Comparison of ENCODE assay signal across 8 cellular contexts in the genomic region with DNA sequence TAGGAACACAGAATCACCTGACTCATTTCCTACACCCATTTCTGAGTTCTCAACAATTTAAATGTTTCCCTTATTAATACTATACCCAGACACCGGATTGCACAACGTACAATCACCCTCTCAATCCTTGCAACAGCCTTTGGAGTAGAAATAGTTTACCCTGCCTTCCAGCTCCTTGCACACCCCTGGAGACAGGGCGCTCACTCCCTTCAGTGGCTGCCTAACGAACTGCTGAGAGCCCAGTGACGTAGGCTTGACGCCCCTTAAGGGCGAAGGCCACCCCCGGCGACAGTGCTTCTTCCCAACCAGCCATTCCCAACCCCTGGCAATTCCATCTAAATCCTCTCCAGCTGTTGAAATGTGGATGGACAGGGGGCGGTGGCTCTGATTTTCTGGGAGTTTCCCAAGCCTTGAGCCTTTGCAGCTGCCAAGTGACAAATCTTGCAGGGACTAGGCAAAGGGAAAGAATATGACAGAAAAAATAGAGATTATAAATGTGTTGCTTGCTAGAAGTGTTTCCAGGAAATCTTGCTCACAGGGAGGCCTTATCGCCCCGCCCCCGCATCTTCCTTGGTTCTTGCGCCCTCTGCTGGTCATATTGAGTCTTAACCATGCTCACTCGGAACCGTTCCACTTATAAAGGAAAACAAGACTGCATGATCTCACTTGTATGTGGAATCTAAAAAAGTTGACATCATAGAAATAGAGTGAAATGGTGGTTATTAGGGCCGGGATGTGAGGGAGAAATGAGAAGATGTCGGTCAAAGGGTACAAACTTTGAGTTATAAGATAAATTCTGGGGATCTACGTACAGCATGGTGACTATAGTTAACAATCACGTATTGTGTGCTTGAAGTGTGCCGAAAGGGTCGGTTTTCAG. TPM values are rescaled to one million over a fixed set of nuclear protein-coding genes. Genes with fewer than 3 reads are reported as not detected.
DNase-seq lines count a peak whose midpoint lies in the region; ATAC-seq and TF ChIP-seq lines count a peak whose summit lies in the region.

No MANE protein-coding gene starts in this region.

- TF ChIP-seq RAD21 in SK-N-SH (IDR thresholded peaks at IDR 0.05; ENCODE audit: low read length) = peak; percentile 82

- no peak overlapping the region for H4K8ac ChIP-seq in trophoblast cell (ENCODE audit: low read depth, low read length)

- no peaks in the 10 kb centered on the region for H3K36me3 Mint-ChIP-seq in activated naive CD4-positive, alpha-beta T cell treated with anti-CD3 and anti-CD28 coated beads for 36 hours (ENCODE audit: low read depth)
- no peaks in the 10 kb centered on the region for H3K36me3 Mint-ChIP-seq in type B pancreatic cell

- 20% methylated on average over 22 of the region's 22 CpGs for WGBS in SK-N-SH (ENCODE audit: low lambda C conversion rate)
- no CpG with 5 or more reads among the region's 22 CpGs for WGBS in trophoblast cell (ENCODE audit: extremely low coverage, insufficient coverage, insufficient read length)

- POLR2A ChIA-PET in SK-N-SH (lab: Yijun Ruan, JAX) = no interaction called here

- H3K9me2 ChIP-seq in SK-N-SH = no peaks in the 10 kb centered on the region

- H3K36me3 ChIP-seq in SK-N-SH (replicated peaks in 1 of 2; ENCODE audit: control insufficient read depth in 1 of 2, insufficient read depth in 2 of 2, low read length in 1 of 2) (no peaks in the 10 kb centered on the region), trophoblast cell (ENCODE audit: control insufficient read depth in 1 of 2, insufficient read depth in 2 of 2, low read length in 2 of 2) (no peaks in the 10 kb centered on the region)

- TF ChIP-seq POLR2A in NB4 (IDR thresholded peaks at IDR 0.05; ENCODE audit: extremely low read depth, insufficient read length) = no peak

- H3K27me3 ChIP-seq in SK-N-SH (ENCODE audit: insufficient read depth) = peaks cover 38% of the 10 kb centered on the region
- H3K27me3 ChIP-seq in trophoblast cell (ENCODE audit: insufficient read depth, low read length) = peaks cover 41% of the 10 kb centered on the region

- no peak overlapping the region for H3K4me2 ChIP-seq in SK-N-SH
- no peak overlapping the region for H3K4me2 ChIP-seq in trophoblast cell (ENCODE audit: low read length)

- no peak overlapping the region for H3K18ac ChIP-seq in trophoblast cell (ENCODE audit: low read length)

- H3K9ac ChIP-seq in SK-N-SH (no peak overlapping the region), trophoblast cell (ENCODE audit: low read length) (no peak overlapping the region)

- H2AK5ac ChIP-seq in trophoblast cell (ENCODE audit: low read length) = no peak overlapping the region

- H3K14ac ChIP-seq in trophoblast cell (ENCODE audit: low read length) = no peak overlapping the region

- no peak overlapping the region for H3K4ac ChIP-seq in trophoblast cell (ENCODE audit: low read depth, low read length)

- no peak overlapping the region for H4K12ac ChIP-seq in trophoblast cell (ENCODE audit: low read depth, low read length)

- no peak overlapping the region for H3K4me3 ChIP-seq in NB4 (ENCODE audit: low read depth, low read length)
- peak overlapping the region in 1 of 2 experiments; percentile 28; a peak in 1 of 4 replicates for H3K4me3 ChIP-seq in SK-N-SH (ENCODE audit: low read depth in 2 of 2, low read length in 1 of 2)
- H3K4me3 ChIP-seq in trophoblast cell (ENCODE audit: low read depth, low read length) = no peak overlapping the region

- no peak for TF ChIP-seq EP300 in SK-N-SH (IDR thresholded peaks at IDR 0.05; ENCODE audit: borderline replicate concordance in 1 of 2, low read depth in 1 of 2, low read length in 1 of 2)

- no peak overlapping the region for H3K4me3 Mint-ChIP-seq in activated naive CD4-positive, alpha-beta T cell treated with anti-CD3 and anti-CD28 coated beads for 36 hours
- H3K4me3 Mint-ChIP-seq in type B pancreatic cell = no peak overlapping the region

- H3K23ac ChIP-seq in trophoblast cell (ENCODE audit: low read length) = no peak overlapping the region

- H3K27ac Mint-ChIP-seq in activated naive CD4-positive, alpha-beta T cell treated with anti-CD3 and anti-CD28 coated beads for 36 hours = no peak overlapping the region
- no peak overlapping the region for H3K27ac Mint-ChIP-seq in type B pancreatic cell

- peak; percentile 70 for TF ChIP-seq CTCF in GM12872 (IDR thresholded peaks at IDR 0.05; ENCODE audit: insufficient read depth, low read depth, low read length)
- TF ChIP-seq CTCF in NB4 (IDR thresholded peaks at IDR 0.05; ENCODE audit: low read depth, low read length) = peak; percentile 60
- TF ChIP-seq CTCF in SK-N-SH (IDR thresholded peaks at IDR 0.05) = peak; percentile 88
- peak; percentile 95 for TF ChIP-seq CTCF in type B pancreatic cell (conservative IDR thresholded peaks at IDR 0.05)

- CTCF ChIA-PET in SK-N-SH (lab: Yijun Ruan, JAX) = interaction anchor here (0.6 to 8.0 kb wide), 30 partner anchors 12 to 797 kb away, joined by 3 to 126 read pairs (median 3); partner anchors contain the start of gene BARX1
- CTCF ChIA-PET in activated naive CD4-positive, alpha-beta T cell treated with anti-CD3 and anti-CD28 coated beads for 36 hours (lab: Charles Lee) = interaction anchor here (0.6 to 3.4 kb wide), 13 partner anchors 10 to 1045 kb away, joined by 3 to 16 read pairs (median 4); no protein-coding TSS in a partner anchor

- H3K79me1 ChIP-seq in trophoblast cell (ENCODE audit: low read length) = no peaks in the 10 kb centered on the region

- H4K91ac ChIP-seq in trophoblast cell (ENCODE audit: low read depth, low read length) = no peak overlapping the region

- peaks cover 0 to 12% of the 10 kb centered on the region in 2 experiments; a peak in 1 of 4 replicates for H3K4me1 ChIP-seq in SK-N-SH (ENCODE audit: control insufficient read depth in 1 of 2, insufficient read depth in 2 of 2, low read depth in 1 of 2, low read length in 1 of 2)
- peaks cover 3 to 14% of the 10 kb centered on the region in 2 experiments for H3K4me1 ChIP-seq in trophoblast cell (ENCODE audit: control insufficient read depth in 1 of 2, insufficient read depth in 2 of 2, low read length in 2 of 2)

- peak; percentile 84 for DNase-seq in NB4 (ENCODE audit: low read depth)
- peak; percentile 89 for DNase-seq in SK-N-SH
- DNase-seq in activated naive CD4-positive, alpha-beta T cell treated with anti-CD3 and anti-CD28 coated beads for 36 hours = peak; percentile 92
- peak; percentile 77 for DNase-seq in globus pallidus (ENCODE audit: low spot score)
- peak; percentile 84 to 96 for DNase-seq in trophoblast cell
- DNase-seq in type B pancreatic cell (ENCODE audit: extremely low spot score, unreplicated experiment) = peak; percentile 79

- H3K4me1 Mint-ChIP-seq in activated naive CD4-positive, alpha-beta T cell treated with anti-CD3 and anti-CD28 coated beads for 36 hours (ENCODE audit: low read depth) = peaks cover 35% of the 10 kb centered on the region
- H3K4me1 Mint-ChIP-seq in type B pancreatic cell (ENCODE audit: unreplicated experiment) = peaks cover 10% of the 10 kb centered on the region

- H2BK120ac ChIP-seq in trophoblast cell (ENCODE audit: insufficient read depth, low read length, poor library complexity) = no peak overlapping the region

- H2BK12ac ChIP-seq in trophoblast cell (ENCODE audit: low read length) = no peak overlapping the region

- peaks cover 40% of the 10 kb centered on the region for H3K27me3 Mint-ChIP-seq in activated naive CD4-positive, alpha-beta T cell treated with anti-CD3 and anti-CD28 coated beads for 36 hours (ENCODE audit: low read depth)
- peaks cover 66% of the 10 kb centered on the region for H3K27me3 Mint-ChIP-seq in type B pancreatic cell

- intact Hi-C loops in activated naive CD4-positive, alpha-beta T cell treated with anti-CD3 and anti-CD28 coated beads for 36 hours (cut with micrococcal nuclease) = loop anchor here (1.0 kb wide), 1 partner anchor 280 kb away; no protein-coding TSS in a partner anchor

- no peak overlapping the region for H2AFZ ChIP-seq in SK-N-SH (ENCODE audit: low read depth)
- H2AFZ ChIP-seq in trophoblast cell (ENCODE audit: insufficient read depth, low read length, poor library complexity) = no peak overlapping the region

- H3K79me2 ChIP-seq in SK-N-SH (ENCODE audit: insufficient read depth) = no peaks in the 10 kb centered on the region
- H3K79me2 ChIP-seq in trophoblast cell (ENCODE audit: control insufficient read depth, insufficient read depth, low read length, poor library complexity) = no peaks in the 10 kb centered on the region

- no peak for ATAC-seq in HG03342 (IDR thresholded peaks at IDR 0.05; ENCODE audit: unreplicated experiment)

- H3K9me3 ChIP-seq in SK-N-SH = no peaks in the 10 kb centered on the region
- peaks cover 9% of the 10 kb centered on the region for H3K9me3 ChIP-seq in trophoblast cell (ENCODE audit: insufficient read depth, low read depth, low read length)

- no peaks in the 10 kb centered on the region for H3K9me3 Mint-ChIP-seq in activated naive CD4-positive, alpha-beta T cell treated with anti-CD3 and anti-CD28 coated beads for 36 hours
- no peaks in the 10 kb centered on the region for H3K9me3 Mint-ChIP-seq in type B pancreatic cell

- peaks cover 6% of the 10 kb centered on the region for H3F3A ChIP-seq in SK-N-SH (replicated peaks; ENCODE audit: insufficient read depth)

- no peaks in the 10 kb centered on the region for H4K20me1 ChIP-seq in SK-N-SH (ENCODE audit: insufficient read depth)

- H3K27ac ChIP-seq in SK-N-SH (ENCODE audit: low read depth in 2 of 2, low read length in 1 of 2) (no peak overlapping the region), trophoblast cell (ENCODE audit: low read depth, low read length) (no peak overlapping the region)

- no peak overlapping the region for H2BK5ac ChIP-seq in trophoblast cell (ENCODE audit: low read depth, low read length, poor library complexity)

TF ChIP-seq in SK-N-SH, 30 proteins besides CTCF, POLR2A, EP300 and RAD21:
- TF ChIP-seq CHD2 (IDR thresholded peaks at IDR 0.05; ENCODE audit: low read length, partially characterized antibody) = peak; percentile 53
- TF ChIP-seq, protein P1, sequence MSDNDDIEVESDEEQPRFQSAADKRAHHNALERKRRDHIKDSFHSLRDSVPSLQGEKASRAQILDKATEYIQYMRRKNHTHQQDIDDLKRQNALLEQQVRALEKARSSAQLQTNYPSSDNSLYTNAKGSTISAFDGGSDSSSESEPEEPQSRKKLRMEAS (IDR thresholded peaks at IDR 0.05; ENCODE audit: low read depth) = 0 out of 2 replicates have a peak, but pooled peaks have one; percentile 42
- no peak for TF ChIP-seq NFIC (IDR thresholded peaks at IDR 0.05; ENCODE audit: borderline replicate concordance)
- no peak for TF ChIP-seq GABPA (IDR thresholded peaks at IDR 0.05; ENCODE audit: low read depth)
- peak; percentile 78 for TF ChIP-seq SMC3 (IDR thresholded peaks at IDR 0.05; ENCODE audit: low read depth, low read length)
TF ChIP-seq in SK-N-SH: peak in this region for 3.

RNA-seq across cellular contexts. Expression of gene BARX1, which starts 7.6 kb away (rescaled TPM):
- not detected in 2 replicates for polyA plus RNA-seq in SK-N-SH (2012; rRNA removed)
- polyA plus RNA-seq in SK-N-SH (2012; cell fraction: cytosol; rRNA removed) = not detected in 2 replicates
- polyA plus RNA-seq in SK-N-SH (2012; cell fraction: nucleus; rRNA removed) = not detected in 2 replicates
- total RNA-seq in activated naive CD4-positive, alpha-beta T cell treated with anti-CD3 and anti-CD28 coated beads for 36 hours = under 1 TPM; 0.17 to 0.21 TPM
- polyA plus RNA-seq in trophoblast cell (2013) = 0.04 and 0.07 TPM in 2 replicates
- 0.71 and 11.8 TPM in 2 replicates for total RNA-seq in type B pancreatic cell (ENCODE audit: low replicate concordance)
